In genomic region chr9:131082774-131083512, GRCh38 we compare ENCODE assay signal across 21 cellular contexts. TPM values are rescaled to one million over a fixed set of nuclear protein-coding genes. Genes with fewer than 3 reads are reported as not detected.
A peak's percentile ranks its signal among the peaks of the same experiment; 100 is the strongest.
DNase-seq lines count a peak whose midpoint lies in the region; ATAC-seq and TF ChIP-seq lines count a peak whose summit lies in the region.
"Had no signal": no experiment of that assay in that cellular context is flagged by ENCODE, and none has a peak within 500 bp of the region (broad histone marks: within the 10 kb centered on the region; RNA-seq: fewer than 3 reads in every experiment).

No MANE protein-coding gene starts in this region.

- ATAC-seq in heart left ventricle (peak; percentile 48 to 79 (median 70)), mucosa of descending colon (no peak)

- intact Hi-C loops in heart left ventricle (cut with DNase I) (no loop called here), cardiac septum (cut with DNase I) (no loop called here), spleen (cut with DNase I; ENCODE audit: low total_unique reads) (no loop called here), mucosa of descending colon (cut with DNase I, micrococcal nuclease) (no loop called here)

- WGBS in heart left ventricle, 4 donors, result 54 to 66% (median 59%) methylated on average over 10 to 11 of the region's 11 CpGs
- 55 to 78% (median 61%) methylated on average over 10 to 11 of the region's 11 CpGs for WGBS in spleen, 5 donors
- 61 to 64% methylated on average over 11 of the region's 11 CpGs for WGBS in tibial nerve, 2 donors

- TF ChIP-seq POLR2A in heart left ventricle (IDR thresholded peaks at IDR 0.05) (peak in 1 of 2 donors; percentile 20), spleen (IDR thresholded peaks at IDR 0.05) (no peak), tibial nerve (IDR thresholded peaks at IDR 0.05) (no peak)

- H3K27me3 ChIP-seq in heart left ventricle (no peaks in the 10 kb centered on the region), spleen (replicated peaks in 1 of 7) (no peaks in the 10 kb centered on the region), tibial nerve (no peaks in the 10 kb centered on the region)
- H3K27me3 ChIP-seq: BE2C had no signal

- no peak for TF ChIP-seq CTCF in heart left ventricle (IDR thresholded peaks at IDR 0.05)
- TF ChIP-seq CTCF in spleen (IDR thresholded peaks at IDR 0.05 in 8 of 11, conservative IDR thresholded peaks at IDR 0.05 in 3 of 11), result peak in 1 of 11 experiments; percentile 23
- TF ChIP-seq CTCF in mucosa of descending colon (IDR thresholded peaks at IDR 0.05), result no peak
- TF ChIP-seq CTCF in tibial nerve (IDR thresholded peaks at IDR 0.05), result no peak

- peaks cover 0 to 6% (median 0%) of the 10 kb centered on the region in 12 donors for H3K4me1 ChIP-seq in heart left ventricle
- peaks cover 0 to 58% (median 14%) of the 10 kb centered on the region in 6 donors for H3K4me1 ChIP-seq in spleen
- no peaks in the 10 kb centered on the region for H3K4me1 ChIP-seq in mucosa of descending colon (ENCODE audit: low read depth)
- no peaks in the 10 kb centered on the region for H3K4me1 ChIP-seq in tibial nerve
- H3K4me1 ChIP-seq: BE2C, Caco-2, HAP-1 had no signal

- H3K36me3 ChIP-seq in heart left ventricle (no peaks in the 10 kb centered on the region), spleen (peaks cover 0 to 13% (median 0%) of the 10 kb centered on the region in 6 donors), mucosa of descending colon (ENCODE audit: low read depth) (no peaks in the 10 kb centered on the region), tibial nerve (no peaks in the 10 kb centered on the region)
- H3K36me3 ChIP-seq: BE2C, HAP-1 had no signal

- peak in 1 of 5 donors; percentile 71 for DNase-seq in heart left ventricle
- no peak for DNase-seq in cardiac septum (ENCODE audit: low spot score)
- DNase-seq in SW480 (ENCODE audit: low spot score), result peak; percentile 46
- peak; percentile 10 for DNase-seq in dermis blood vessel endothelial cell
- DNase-seq in spleen, result no peak
- DNase-seq in effector CD8-positive, alpha-beta T cell (lab: John Stamatoyannopoulos, UW), result no peak
- DNase-seq in mucosa of descending colon, result no peak
- DNase-seq in tibial nerve (ENCODE audit: low spot score in 2 of 2), result no peak
- DNase-seq: BE2C; Caco-2; CD4-positive, CD25-positive, alpha-beta regulatory T cell; DMS153; GDM1; GM23248; NCI-H1105 treated with DMSO at 0.1 percent for 48 hours; NCI-H1694; NCI-H2081 treated with DMSO at 0.1 percent for 48 hours; NCI-H446 treated with DMSO at 0.1 percent for 48 hours; SHP77 treated with DMSO at 0.1 percent for 48 hours had no signal

- no peak for TF ChIP-seq EP300 in tibial nerve (IDR thresholded peaks at IDR 0.05)

- H3K9me3 ChIP-seq in heart left ventricle (no peaks in the 10 kb centered on the region), spleen (no peaks in the 10 kb centered on the region), mucosa of descending colon (no peaks in the 10 kb centered on the region), tibial nerve (no peaks in the 10 kb centered on the region)
- H3K9me3 ChIP-seq: BE2C, Caco-2, HAP-1 had no signal

- H3K27ac ChIP-seq in heart left ventricle, result peak overlapping the region in 5 of 12 donors; percentile 19 to 71 (median 48)
- H3K27ac ChIP-seq in spleen, result peak overlapping the region in 5 of 8 donors; percentile 13 to 69 (median 16)
- no peak overlapping the region for H3K27ac ChIP-seq in tibial nerve
- H3K27ac ChIP-seq: 22Rv1, GM23248 had no signal

- H3K4me3 ChIP-seq in heart left ventricle (no peak overlapping the region), spleen (no peak overlapping the region), mucosa of descending colon (no peak overlapping the region), tibial nerve (no peak overlapping the region)
- H3K4me3 ChIP-seq: GM23248, HAP-1 had no signal

RNA-seq across cellular contexts. Expression of gene AIF1L, which starts 13.4 kb away (rescaled TPM):
- 10 to 100 TPM; 12.1 to 93.8 (median 23.7) TPM for total RNA-seq in heart left ventricle
- 10 to 100 TPM; 15.9 to 23.1 TPM for polyA plus RNA-seq in heart left ventricle
- 11.0 TPM for total RNA-seq in cardiac septum
- 15.3 and 26.4 TPM in 2 replicates for total RNA-seq in dermis blood vessel endothelial cell
- total RNA-seq in spleen, result 100 to 1,000 TPM; 141 to 596 (median 254) TPM
- polyA plus RNA-seq in spleen, result 100 to 1,000 TPM in 1 of 3 donors, 10 to 100 TPM in 2; 47.4 to 251 (median 59.4) TPM
- total RNA-seq in mucosa of descending colon, result 1 to 10 TPM; 1.4 to 5.6 (median 5.0) TPM
- 10 to 100 TPM; 42.9 to 55.9 (median 50.0) TPM for total RNA-seq in tibial nerve
- total RNA-seq: GM23248 had no signal
- polyA plus RNA-seq: CD4-positive, CD25-positive, alpha-beta regulatory T cell had no signal

RNA-seq across cellular contexts. Expression of gene NUP214, which starts 42.4 kb away (rescaled TPM):
- total RNA-seq in heart left ventricle (10 to 100 TPM; 19.2 to 45.1 (median 25.7) TPM), cardiac septum (22.9 TPM), dermis blood vessel endothelial cell (15.3 and 19.1 TPM in 2 replicates), spleen (100 to 1,000 TPM in 6 of 7 donors, 10 to 100 TPM in 1; 70.4 to 182 (median 140) TPM), mucosa of descending colon (10 to 100 TPM; 56.1 to 57.9 (median 56.5) TPM), tibial nerve (10 to 100 TPM; 39.8 to 94.2 (median 70.2) TPM)
- polyA plus RNA-seq in heart left ventricle (10 to 100 TPM; 13.7 to 13.8 TPM), spleen (10 to 100 TPM; 21.4 to 54.7 (median 54.2) TPM)

Comparison
In these comparisons a context has a peak if more than half of its experiments do, and no peak if none do; other contexts are left out.
1. DNase-seq: peak in SW480 (single experiment) and dermis blood vessel endothelial cell (single experiment); none in cardiac septum (single experiment), spleen (single experiment), effector CD8-positive, alpha-beta T cell (single experiment), mucosa of descending colon (0 of 3) and tibial nerve (0 of 2).
2. H3K27ac ChIP-seq: peak in spleen (5 of 8); none in tibial nerve (0 of 4).